In the genomic region with DNA sequence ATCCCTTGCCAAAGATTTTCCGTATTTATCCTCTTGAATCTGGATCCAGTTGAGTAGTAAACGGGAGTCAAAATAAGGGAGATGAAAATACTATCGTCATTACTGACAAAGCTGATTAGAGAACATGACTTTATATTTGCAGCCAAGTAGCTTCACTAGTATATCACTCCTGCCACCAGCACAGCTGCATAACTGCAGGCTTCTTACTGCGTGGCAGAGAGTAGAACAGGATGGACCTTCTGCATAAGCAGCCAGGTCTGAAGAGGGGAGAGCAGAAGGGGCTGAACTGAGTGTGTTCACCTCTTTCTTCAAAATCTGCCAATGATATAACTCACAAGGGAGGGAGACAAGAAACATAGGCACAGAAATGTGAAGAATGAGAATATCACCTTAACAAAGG, we compare ENCODE assay signal across 17 cellular contexts.
DNase-seq lines count a peak whose midpoint lies in the region; ATAC-seq and TF ChIP-seq lines count a peak whose summit lies in the region.
"Had no signal": no experiment of that assay in that cellular context is flagged by ENCODE, and none has a peak within 500 bp of the region (broad histone marks: within the 10 kb centered on the region; RNA-seq: fewer than 3 reads in every experiment).

No MANE protein-coding gene starts in this region.

- no peaks in the 10 kb centered on the region for H3K4me1 Mint-ChIP-seq in central memory CD8-positive, alpha-beta T cell
- peaks cover 5 to 29% (median 10%) of the 10 kb centered on the region in 3 donors for H3K4me1 Mint-ChIP-seq in naive B cell
- no peaks in the 10 kb centered on the region for H3K4me1 Mint-ChIP-seq in activated T-cell treated with anti-CD3 and anti-CD28 coated beads, Interleukin-2, amount 50 U/mL, for 24 hours (ENCODE audit: low read depth)

- no peaks in the 10 kb centered on the region for H3K9me3 ChIP-seq in cardiac muscle cell (ENCODE audit: low read depth)
- H3K9me3 ChIP-seq: BE2C had no signal

- no peak for TF ChIP-seq CTCF in cardiac muscle cell (IDR thresholded peaks at IDR 0.05; ENCODE audit: low read depth, low read length)

- H3K27me3 Mint-ChIP-seq in central memory CD8-positive, alpha-beta T cell, result no peaks in the 10 kb centered on the region
- no peaks in the 10 kb centered on the region for H3K27me3 Mint-ChIP-seq in naive B cell
- no peaks in the 10 kb centered on the region for H3K27me3 Mint-ChIP-seq in activated T-cell treated with anti-CD3 and anti-CD28 coated beads, Interleukin-2, amount 50 U/mL, for 24 hours
- H3K27me3 Mint-ChIP-seq: CD4-positive, alpha-beta T cell had no signal

- intact Hi-C loops in cardiac septum (cut with DNase I), result no loop called here

- no peaks in the 10 kb centered on the region for H3K36me3 ChIP-seq in cardiac muscle cell
- H3K36me3 ChIP-seq: BE2C had no signal

- H3K4me3 ChIP-seq in cardiac muscle cell, result no peak overlapping the region

- H3K36me3 Mint-ChIP-seq in central memory CD8-positive, alpha-beta T cell (ENCODE audit: insufficient read depth), result peaks cover 1% of the 10 kb centered on the region
- H3K36me3 Mint-ChIP-seq in naive B cell, result peaks cover 0 to 14% of the 10 kb centered on the region in 2 donors
- peaks cover 53% of the 10 kb centered on the region for H3K36me3 Mint-ChIP-seq in activated T-cell treated with anti-CD3 and anti-CD28 coated beads, Interleukin-2, amount 50 U/mL, for 24 hours (ENCODE audit: low read depth)

- ATAC-seq in central memory CD8-positive, alpha-beta T cell (replicated peaks; ENCODE audit: extremely low read depth, poor library complexity, severe bottlenecking), result no peak
- ATAC-seq in naive B cell (ENCODE audit: low read depth in 2 of 2) (no peak), GM21526 (IDR thresholded peaks at IDR 0.05; ENCODE audit: low FRiP score, unreplicated experiment) (no peak)
- ATAC-seq: PC-3 had no signal

- H3K27ac Mint-ChIP-seq in central memory CD8-positive, alpha-beta T cell (ENCODE audit: low read depth), result peak overlapping the region; percentile 22
- peak overlapping the region in 4 of 6 donors; percentile 6 to 66 (median 20) for H3K27ac Mint-ChIP-seq in naive B cell
- no peak overlapping the region for H3K27ac Mint-ChIP-seq in activated T-cell treated with anti-CD3 and anti-CD28 coated beads, Interleukin-2, amount 50 U/mL, for 24 hours
- H3K27ac Mint-ChIP-seq: CD4-positive, alpha-beta T cell had no signal

- H3K4me3 Mint-ChIP-seq in central memory CD8-positive, alpha-beta T cell, result no peak overlapping the region
- H3K4me3 Mint-ChIP-seq in naive B cell, result no peak overlapping the region
- H3K4me3 Mint-ChIP-seq in activated T-cell treated with anti-CD3 and anti-CD28 coated beads, Interleukin-2, amount 50 U/mL, for 24 hours, result no peak overlapping the region
- H3K4me3 Mint-ChIP-seq: CD4-positive, alpha-beta T cell had no signal

- no peaks in the 10 kb centered on the region for H3K9me3 Mint-ChIP-seq in central memory CD8-positive, alpha-beta T cell
- H3K9me3 Mint-ChIP-seq in naive B cell, result peaks cover 0 to 14% (median 7%) of the 10 kb centered on the region in 7 donors
- H3K9me3 Mint-ChIP-seq in activated T-cell treated with anti-CD3 and anti-CD28 coated beads, Interleukin-2, amount 50 U/mL, for 24 hours, result peaks cover 2% of the 10 kb centered on the region

- H3K27ac ChIP-seq in cardiac muscle cell, result peak overlapping the region; percentile 62

- peaks cover 7% of the 10 kb centered on the region for H3K4me1 ChIP-seq in cardiac muscle cell (ENCODE audit: low read depth)
- H3K4me1 ChIP-seq: BE2C had no signal

- H3K27me3 ChIP-seq in cardiac muscle cell, result no peaks in the 10 kb centered on the region
- H3K27me3 ChIP-seq: BE2C had no signal

- DNase-seq in cardiac muscle cell (ENCODE audit: low read depth in 1 of 2, low spot score in 1 of 2) (peak in 1 of 2 donors; percentile 13), cardiac septum (ENCODE audit: low spot score) (no peak), naive B cell (no peak), kidney glomerular epithelial cell (lab: John Stamatoyannopoulos, UW) (no peak), H4 (ENCODE audit: low spot score) (no peak)
- no peak for DNase-seq in central memory CD8-positive, alpha-beta T cell (ENCODE audit: low spot score in 2 of 2)
- no peak for DNase-seq in activated T-cell treated with anti-CD3 and anti-CD28 coated beads, Interleukin-2, amount 50 U/mL, for 24 hours
- DNase-seq: BE2C; Calu3; CD4-positive, alpha-beta T cell; GF-D8; NCI-H1105 treated with DMSO at 0.1 percent for 48 hours; NCI-H1694 treated with DMSO at 0.1 percent for 48 hours; NCI-H748 treated with DMSO at 0.1 percent for 48 hours; PC-3; RPMI8226 had no signal
